8 cellular contexts compared by ENCODE assay signal in the genomic region with DNA sequence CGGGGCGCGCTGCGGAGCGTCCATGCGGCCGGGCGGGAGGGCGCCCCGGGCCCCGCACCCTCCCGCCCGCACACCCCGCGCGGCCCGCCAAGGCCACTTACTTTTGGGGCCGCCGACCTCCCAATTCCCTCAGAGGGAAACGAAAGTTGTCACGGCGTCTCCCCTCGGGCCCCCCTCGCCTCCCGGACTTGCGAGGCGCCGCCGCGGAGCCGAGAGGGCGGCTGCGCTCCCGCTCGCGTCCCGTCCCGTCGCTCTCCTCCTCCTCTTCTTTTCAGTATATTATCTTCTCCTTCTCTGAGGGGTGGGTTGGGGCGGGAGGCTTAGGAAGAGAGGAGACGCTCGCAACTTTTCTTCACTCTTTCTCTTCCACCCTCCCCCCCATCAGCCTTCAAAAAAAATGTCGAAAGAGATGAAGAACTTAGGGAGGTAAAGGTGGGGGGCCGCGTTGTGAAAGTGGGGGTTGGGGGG. TPM values are rescaled to one million over a fixed set of nuclear protein-coding genes. Genes with fewer than 3 reads are reported as not detected.
DNase-seq lines count a peak whose midpoint lies in the region; TF ChIP-seq lines count a peak whose summit lies in the region.

No MANE protein-coding gene starts in this region.

- no peaks in the 10 kb centered on the region for H4K20me1 ChIP-seq in PC-9 (ENCODE audit: insufficient read depth)

- peaks cover 22% of the 10 kb centered on the region for H3F3A ChIP-seq in PC-9 (ENCODE audit: insufficient read depth, low read depth)

- POLR2A ChIA-PET in PC-9 (lab: Charles Lee; ENCODE audit: unreplicated experiment): no interaction called here

- peaks cover 46% of the 10 kb centered on the region for H3K4me1 Mint-ChIP-seq in activated naive CD4-positive, alpha-beta T cell treated with anti-CD3 and anti-CD28 coated beads, Interleukin-2, amount 50 U/mL, for 24 hours

- peak; percentile 50 to 60 for DNase-seq in NCI-H446 (lab: John Stamatoyannopoulos, UW)
- no peak for DNase-seq in NCI-H446 treated with DMSO at 0.1 percent for 48 hours (lab: John Stamatoyannopoulos, UW)
- DNase-seq in PC-9: peak in 1 of 2 experiments; percentile 40
- DNase-seq in cardiac muscle cell (ENCODE audit: low read depth in 1 of 2, low spot score in 1 of 2): peak; percentile 50 to 60
- peak; percentile 81 for DNase-seq in posterior vena cava (ENCODE audit: low spot score)
- no peak for DNase-seq in cortex of kidney (lab: John Stamatoyannopoulos, UW)
- no peak for DNase-seq in COR-L47 (lab: John Stamatoyannopoulos, UW)

- TF ChIP-seq CTCF in PC-9 (conservative IDR thresholded peaks at IDR 0.05): no peak
- no peak for TF ChIP-seq CTCF in cardiac muscle cell (IDR thresholded peaks at IDR 0.05; ENCODE audit: low read depth, low read length)

- no peaks in the 10 kb centered on the region for H3K36me3 ChIP-seq in PC-9 (ENCODE audit: low read depth)
- no peaks in the 10 kb centered on the region for H3K36me3 ChIP-seq in cardiac muscle cell

- H3K27me3 Mint-ChIP-seq in activated naive CD4-positive, alpha-beta T cell treated with anti-CD3 and anti-CD28 coated beads, Interleukin-2, amount 50 U/mL, for 24 hours: no peaks in the 10 kb centered on the region

- H3K4me2 ChIP-seq in PC-9: peak overlapping the region; percentile 84

- no peaks in the 10 kb centered on the region for H3K9me3 Mint-ChIP-seq in activated naive CD4-positive, alpha-beta T cell treated with anti-CD3 and anti-CD28 coated beads, Interleukin-2, amount 50 U/mL, for 24 hours

- H3K27ac ChIP-seq in PC-9 (peak overlapping the region; percentile 92), cardiac muscle cell (peak overlapping the region; percentile 100)

- peak overlapping the region; percentile 89 for H3K27ac Mint-ChIP-seq in activated naive CD4-positive, alpha-beta T cell treated with anti-CD3 and anti-CD28 coated beads, Interleukin-2, amount 50 U/mL, for 24 hours

- H3K79me2 ChIP-seq in PC-9 (ENCODE audit: low read depth): peaks cover 36% of the 10 kb centered on the region

- no peaks in the 10 kb centered on the region for H3K27me3 ChIP-seq in PC-9 (ENCODE audit: insufficient read depth, low read depth)
- no peaks in the 10 kb centered on the region for H3K27me3 ChIP-seq in cardiac muscle cell

- H3K36me3 Mint-ChIP-seq in activated naive CD4-positive, alpha-beta T cell treated with anti-CD3 and anti-CD28 coated beads, Interleukin-2, amount 50 U/mL, for 24 hours: peaks cover 4% of the 10 kb centered on the region

- peak overlapping the region; percentile 85 for H3K4me3 Mint-ChIP-seq in activated naive CD4-positive, alpha-beta T cell treated with anti-CD3 and anti-CD28 coated beads, Interleukin-2, amount 50 U/mL, for 24 hours

- peaks cover 25% of the 10 kb centered on the region for H3K4me1 ChIP-seq in PC-9 (replicated peaks; ENCODE audit: insufficient read depth)
- peaks cover 26% of the 10 kb centered on the region for H3K4me1 ChIP-seq in cardiac muscle cell (ENCODE audit: low read depth)

- peak overlapping the region; percentile 68 for H3K4me3 ChIP-seq in PC-9
- peak overlapping the region; percentile 99 for H3K4me3 ChIP-seq in cardiac muscle cell

- no peaks in the 10 kb centered on the region; the same call in 1 of the 2 replicates for H3K9me3 ChIP-seq in PC-9 (ENCODE audit: insufficient read depth, low read depth)
- no peaks in the 10 kb centered on the region for H3K9me3 ChIP-seq in cardiac muscle cell (ENCODE audit: low read depth)

- intact Hi-C loops in PC-9 (cut with micrococcal nuclease; ENCODE audit: unreplicated experiment): loop anchor here (1.0 to 5.0 kb wide), 5 partner anchors 21 to 185 kb away; a partner anchor contains a TSS
- intact Hi-C loops in posterior vena cava (cut with DNase I): loop anchor here (10.0 kb wide), 1 partner anchor 187 kb away; no protein-coding TSS in a partner anchor

- no peaks in the 10 kb centered on the region for H3K9me2 ChIP-seq in PC-9 (ENCODE audit: insufficient read depth)

- no TSS peak for BruUV-seq in PC-9 (replicated peaks; lab: Mats Ljungman, UMichigan)

- CTCF ChIA-PET in PC-9 (lab: Charles Lee): no interaction called here

- H2AFZ ChIP-seq in PC-9: peak overlapping the region; percentile 71

RNA-seq across cellular contexts. Expression of a gene that starts 0.6 kb away (rescaled TPM):
- total RNA-seq in PC-9 (2021) (23.6 and 24.8 TPM in 2 replicates), cardiac muscle cell (17.3 and 28.1 TPM in 2 replicates), posterior vena cava (10 to 100 TPM; 14.8 to 19.5 TPM)
- 5.2 and 5.9 TPM in 2 replicates for polyA plus RNA-seq in cardiac muscle cell

RNA-seq across cellular contexts. Expression of a gene that starts 49.6 kb away (rescaled TPM):
- total RNA-seq in PC-9 (2021) (26.6 and 30.3 TPM in 2 replicates), cardiac muscle cell (16.0 and 18.3 TPM in 2 replicates), posterior vena cava (10 to 100 TPM; 30.3 to 30.6 TPM)
- 20.1 and 20.8 TPM in 2 replicates for polyA plus RNA-seq in cardiac muscle cell

Comparison
In these comparisons a context has a peak if more than half of its experiments do, and no peak if none do; other contexts are left out.
1. DNase-seq: peak in NCI-H446 (2 of 2), cardiac muscle cell (2 of 2) and posterior vena cava (single experiment); none in NCI-H446 treated with DMSO at 0.1 percent for 48 hours (single experiment), cortex of kidney (single experiment) and COR-L47 (single experiment).